ENCODE assay signal across 11 cellular contexts in genomic region chr12:49341777-49342065, GRCh38. TPM values are rescaled to one million over a fixed set of nuclear protein-coding genes. Genes with fewer than 3 reads are reported as not detected.
DNase-seq lines count a peak whose midpoint lies in the region; ATAC-seq and TF ChIP-seq lines count a peak whose summit lies in the region.
"Had no signal": no experiment of that assay in that cellular context is flagged by ENCODE, and none has a peak within 500 bp of the region (broad histone marks: within the 10 kb centered on the region; RNA-seq: fewer than 3 reads in every experiment).

No MANE protein-coding gene starts in this region.

- DNase-seq in heart right ventricle (no peak), Right ventricle myocardium superior (no peak), dorsolateral prefrontal cortex (peak in 1 of 10 donors; percentile 47), naive B cell (no peak), uterus (no peak), left lung (no peak), thyroid gland (no peak)
- DNase-seq: dermis blood vessel endothelial cell had no signal

- ATAC-seq in heart right ventricle (no peak), Right ventricle myocardium superior (ENCODE audit: poor library complexity) (no peak), naive B cell (ENCODE audit: low read depth in 2 of 2) (no peak), GM19467 (IDR thresholded peaks at IDR 0.05; ENCODE audit: unreplicated experiment) (no peak), left lung (no peak)

- peak overlapping the region in 7 of 8 donors; percentile 15 to 93 (median 58) for H3K4me3 Mint-ChIP-seq in naive B cell
- H3K4me3 Mint-ChIP-seq: activated naive CD4-positive, alpha-beta T cell treated with anti-CD3 and anti-CD28 coated beads, Interleukin-2, amount 50 U/mL, for 24 hours had no signal

- H3K27ac ChIP-seq in heart right ventricle (no peak overlapping the region), dorsolateral prefrontal cortex (peak overlapping the region in 7 of 59 donors; percentile 19 to 80 (median 28)), uterus (no peak overlapping the region), left lung (no peak overlapping the region), thyroid gland (no peak overlapping the region)

- no peak for TF ChIP-seq CTCF in heart right ventricle (IDR thresholded peaks at IDR 0.05)
- TF ChIP-seq CTCF in dorsolateral prefrontal cortex (IDR thresholded peaks at IDR 0.05 in 54 of 56, conservative IDR thresholded peaks at IDR 0.05 in 2 of 56; ENCODE audit: low read depth in 1 of 56, partially characterized antibody in 56 of 56), result no peak
- TF ChIP-seq CTCF in uterus (IDR thresholded peaks at IDR 0.05), result no peak
- no peak for TF ChIP-seq CTCF in left lung (IDR thresholded peaks at IDR 0.05)
- no peak for TF ChIP-seq CTCF in thyroid gland (IDR thresholded peaks at IDR 0.05)

- WGBS in heart right ventricle, 2 donors, result 18 to 27% methylated on average over 21 of the region's 21 CpGs
- 47 to 58% methylated on average over 13 to 21 of the region's 21 CpGs for WGBS in thyroid gland, 2 donors

- H3K9me3 ChIP-seq in heart right ventricle (no peaks in the 10 kb centered on the region), uterus (no peaks in the 10 kb centered on the region), left lung (no peaks in the 10 kb centered on the region), thyroid gland (no peaks in the 10 kb centered on the region)

- H3K36me3 Mint-ChIP-seq in naive B cell, result peaks cover 0 to 9% of the 10 kb centered on the region in 2 donors
- H3K36me3 Mint-ChIP-seq: activated naive CD4-positive, alpha-beta T cell treated with anti-CD3 and anti-CD28 coated beads, Interleukin-2, amount 50 U/mL, for 24 hours had no signal

- intact Hi-C loops in heart right ventricle (cut with DNase I) (loop anchor here in 6 of 10 donors (5.0 to 10.0 kb wide), 3 partner anchors 47 to 54 kb away; partner anchors contain the start of gene PRPH (in 1 of the 6)), Right ventricle myocardium superior (cut with DNase I) (loop anchor here (5.0 kb wide), 1 partner anchor 54 kb away; no protein-coding TSS in a partner anchor), dorsolateral prefrontal cortex (cut with DNase I) (loop anchor here (5.0 to 10.0 kb wide), 2 partner anchors 54 to 243 kb away; no protein-coding TSS in a partner anchor), uterus (cut with DNase I; ENCODE audit: low total_unique reads) (loop anchor here (10.0 kb wide), 1 partner anchor 57 kb away; no protein-coding TSS in a partner anchor), left lung (cut with DNase I) (loop anchor here in 1 of 2 donors (10.0 kb wide), 1 partner anchor 57 kb away; no protein-coding TSS in a partner anchor), thyroid gland (cut with DNase I) (no loop called here)

- H3K4me1 Mint-ChIP-seq in naive B cell, result peaks cover 41 to 51% (median 49%) of the 10 kb centered on the region in 3 donors

- H3K27me3 ChIP-seq in heart right ventricle, result peaks cover 13 to 98% (median 81%) of the 10 kb centered on the region in 7 donors
- peaks cover 0 to 83% (median 34%) of the 10 kb centered on the region in 45 donors for H3K27me3 ChIP-seq in dorsolateral prefrontal cortex
- peaks cover 10 to 31% of the 10 kb centered on the region in 2 donors for H3K27me3 ChIP-seq in uterus
- peaks cover 57 to 98% of the 10 kb centered on the region in 2 donors for H3K27me3 ChIP-seq in left lung
- H3K27me3 ChIP-seq in thyroid gland, result peaks cover under 1% of the 10 kb centered on the region

- no peak overlapping the region for H3K27ac Mint-ChIP-seq in naive B cell
- H3K27ac Mint-ChIP-seq: activated naive CD4-positive, alpha-beta T cell treated with anti-CD3 and anti-CD28 coated beads, Interleukin-2, amount 50 U/mL, for 24 hours had no signal

- no peaks in the 10 kb centered on the region for H3K9me3 Mint-ChIP-seq in naive B cell
- H3K9me3 Mint-ChIP-seq: activated naive CD4-positive, alpha-beta T cell treated with anti-CD3 and anti-CD28 coated beads, Interleukin-2, amount 50 U/mL, for 24 hours had no signal

- H3K4me1 ChIP-seq in heart right ventricle (peaks cover 22 to 53% (median 44%) of the 10 kb centered on the region in 9 donors), uterus (peaks cover 7 to 27% of the 10 kb centered on the region in 2 donors), left lung (peaks cover 28 to 47% of the 10 kb centered on the region in 2 donors), thyroid gland (peaks cover 36 to 63% of the 10 kb centered on the region in 2 donors)

- no peaks in the 10 kb centered on the region for H3K36me3 ChIP-seq in heart right ventricle
- no peaks in the 10 kb centered on the region for H3K36me3 ChIP-seq in uterus
- no peaks in the 10 kb centered on the region for H3K36me3 ChIP-seq in left lung
- H3K36me3 ChIP-seq in thyroid gland, result no peaks in the 10 kb centered on the region

- peaks cover 45 to 77% (median 53%) of the 10 kb centered on the region in 3 donors for H3K27me3 Mint-ChIP-seq in naive B cell

- H3K4me3 ChIP-seq in heart right ventricle, result peak overlapping the region in 9 of 10 donors; percentile 32 to 58 (median 54)
- H3K4me3 ChIP-seq in dorsolateral prefrontal cortex, result peak overlapping the region in 53 of 59 donors; percentile 29 to 73 (median 58)
- H3K4me3 ChIP-seq in uterus, result peak overlapping the region; percentile 23 to 37
- peak overlapping the region in 1 of 2 donors; percentile 37 for H3K4me3 ChIP-seq in left lung
- no peak overlapping the region for H3K4me3 ChIP-seq in thyroid gland (replicated peaks in 1 of 3)

- no peak for TF ChIP-seq POLR2A in uterus (IDR thresholded peaks at IDR 0.05)
- TF ChIP-seq POLR2A in thyroid gland (IDR thresholded peaks at IDR 0.05), result no peak

RNA-seq across cellular contexts. Expression of gene C1QL4, which starts 4.7 kb away (rescaled TPM):
- total RNA-seq in heart right ventricle, result not detected
- polyA plus RNA-seq in heart right ventricle, result not detected
- not detected for total RNA-seq in Right ventricle myocardium superior
- total RNA-seq in dorsolateral prefrontal cortex, result 1 to 10 TPM in 5 of 120 experiments, under 1 TPM in 64, not detected in 51; 0.19 to 1.4 (median 0.44) TPM
- polyA plus RNA-seq in naive B cell (ENCODE audit: low read depth in 6 of 6), result not detected
- total RNA-seq in uterus, result 1 to 10 TPM in 1 of 4 donors, not detected in 3; 1.7 TPM
- total RNA-seq in left lung, result not detected
- total RNA-seq in thyroid gland, result 1 to 10 TPM in 1 of 4 donors, under 1 TPM in 2, not detected in 1; 0.67 to 1.2 (median 0.73) TPM

RNA-seq across cellular contexts. Expression of gene DNAJC22, which starts 5.0 kb away (rescaled TPM):
- total RNA-seq in heart right ventricle (under 1 TPM in 7 of 10 donors, not detected in 3; 0.17 to 0.59 (median 0.26) TPM), Right ventricle myocardium superior (0.16 TPM), dorsolateral prefrontal cortex (1 to 10 TPM in 115 of 120 experiments, under 1 TPM in 5; 0.49 to 8.3 (median 3.0) TPM), uterus (1 to 10 TPM in 1 of 4 donors, not detected in 3; 4.5 TPM), left lung (1 to 10 TPM in 1 of 2 donors, under 1 TPM in 1; 0.21 to 2.7 TPM), thyroid gland (10 to 100 TPM; 10.3 to 19.5 (median 17.5) TPM)
- polyA plus RNA-seq in heart right ventricle (under 1 TPM in 1 of 2 donors, not detected in 1; 0.01 TPM), naive B cell (ENCODE audit: low read depth in 6 of 6) (not detected)

RNA-seq across cellular contexts. Expression of gene TROAP, which starts 18.7 kb away (rescaled TPM):
- total RNA-seq in heart right ventricle (1 to 10 TPM in 2 of 10 donors, under 1 TPM in 5, not detected in 3; 0.40 to 4.9 (median 0.72) TPM), Right ventricle myocardium superior (0.67 TPM), dorsolateral prefrontal cortex (1 to 10 TPM in 3 of 120 experiments, under 1 TPM in 15, not detected in 102; 0.17 to 1.9 (median 0.52) TPM), uterus (10 to 100 TPM in 1 of 4 donors, 1 to 10 TPM in 1, not detected in 2; 1.8 to 10.2 TPM), left lung (1 to 10 TPM; 2.4 to 8.0 TPM), thyroid gland (1 to 10 TPM in 1 of 4 donors, under 1 TPM in 2, not detected in 1; 0.56 to 2.6 (median 0.96) TPM)
- polyA plus RNA-seq in heart right ventricle (1 to 10 TPM in 1 of 2 donors, under 1 TPM in 1; 0.20 to 1.3 TPM), naive B cell (ENCODE audit: low read depth in 6 of 6) (1 to 10 TPM in 1 of 6 donors, under 1 TPM in 1, not detected in 4; 0.86 to 2.1 TPM)

RNA-seq across cellular contexts. Expression of gene SPATS2, which starts 25.5 kb away (rescaled TPM):
- total RNA-seq in heart right ventricle, result 10 to 100 TPM in 1 of 10 donors, 1 to 10 TPM in 9; 3.5 to 10.6 (median 5.1) TPM
- polyA plus RNA-seq in heart right ventricle, result 10 to 100 TPM in 1 of 2 donors, 1 to 10 TPM in 1; 4.8 to 11.5 TPM
- 7.0 TPM for total RNA-seq in Right ventricle myocardium superior
- total RNA-seq in dorsolateral prefrontal cortex, result 10 to 100 TPM; 19.1 to 67.2 (median 43.0) TPM
- polyA plus RNA-seq in naive B cell (ENCODE audit: low read depth in 6 of 6), result 10 to 100 TPM in 1 of 6 donors, 1 to 10 TPM in 5; 1.9 to 11.4 (median 9.0) TPM
- 10 to 100 TPM in 2 of 4 donors, 1 to 10 TPM in 2; 3.3 to 46.0 (median 16.0) TPM for total RNA-seq in uterus
- 10 to 100 TPM; 14.6 to 21.3 TPM for total RNA-seq in left lung
- total RNA-seq in thyroid gland, result 10 to 100 TPM; 24.7 to 37.8 (median 30.1) TPM

RNA-seq across cellular contexts. Expression of gene PRPH, which starts 46.8 kb away (rescaled TPM):
- under 1 TPM in 5 of 10 donors, not detected in 5; 0.10 to 0.64 (median 0.47) TPM for total RNA-seq in heart right ventricle
- under 1 TPM; 0.35 to 0.51 TPM for polyA plus RNA-seq in heart right ventricle
- total RNA-seq in Right ventricle myocardium superior, result not detected
- total RNA-seq in dorsolateral prefrontal cortex, result 1 to 10 TPM in 40 of 120 experiments, under 1 TPM in 58, not detected in 22; 0.15 to 10.0 (median 0.84) TPM
- not detected for polyA plus RNA-seq in naive B cell (ENCODE audit: low read depth in 6 of 6)
- total RNA-seq in uterus, result 1 to 10 TPM in 2 of 4 donors, not detected in 2; 4.7 to 5.6 TPM
- under 1 TPM in 1 of 2 donors, not detected in 1; 0.26 TPM for total RNA-seq in left lung
- under 1 TPM in 1 of 4 donors, not detected in 3; 0.67 TPM for total RNA-seq in thyroid gland
- total RNA-seq: A673, dermis blood vessel endothelial cell had no signal

Comparison
In these comparisons a context has a peak if more than half of its experiments do, and no peak if none do; other contexts are left out.
1. H3K4me3 ChIP-seq: peak in heart right ventricle (9 of 10), dorsolateral prefrontal cortex (53 of 59) and uterus (2 of 2); none in thyroid gland (0 of 3).